ENCODE assay signal across 15 cellular contexts in the genomic region with DNA sequence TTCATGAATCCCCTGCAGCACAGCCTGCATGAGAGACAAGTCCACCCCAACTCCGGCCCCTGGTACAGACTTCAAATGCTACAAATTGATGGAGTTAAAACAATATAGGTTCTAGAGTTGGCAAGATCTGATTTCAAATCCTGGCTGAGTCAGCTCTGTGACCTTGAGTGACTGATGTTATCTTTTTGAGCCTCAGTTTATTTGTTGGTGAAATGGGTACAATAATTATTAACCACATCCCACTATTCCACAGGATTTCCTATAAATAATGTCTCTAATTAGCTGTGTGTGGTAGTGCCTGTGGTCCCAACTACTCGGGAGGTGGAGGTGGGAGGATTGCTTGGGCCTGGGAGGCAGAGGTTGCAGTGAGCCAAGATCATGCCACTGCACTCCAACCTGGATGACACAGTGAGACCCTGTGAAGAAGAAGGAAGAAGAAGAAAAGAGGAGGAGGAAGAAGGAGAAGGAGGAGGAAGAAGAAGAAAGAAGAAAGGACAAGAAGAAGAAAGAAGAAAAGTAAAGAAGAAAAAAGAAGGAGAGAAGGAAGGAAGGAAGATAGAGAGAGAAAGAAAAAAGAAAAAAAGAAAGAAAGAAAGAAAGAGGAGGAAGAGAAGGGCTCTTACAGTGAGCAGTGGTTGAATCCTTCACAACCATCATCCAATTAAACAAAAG.
"Had no signal": no experiment of that assay in that cellular context is flagged by ENCODE, and none has a peak within 500 bp of the region (broad histone marks: within the 10 kb centered on the region; RNA-seq: fewer than 3 reads in every experiment).

No MANE protein-coding gene starts in this region.

- H3K4me3 Mint-ChIP-seq: activated naive CD4-positive, alpha-beta T cell treated with anti-CD3 and anti-CD28 coated beads, Interleukin-2, amount 10 ng/mL, durations not matched to agents 7 days and 5 days; activated T-helper 1 cell treated with anti-CD3 and anti-CD28 coated beads, Interleukin-12 subunit alpha, Interleukin-12 subunit beta, Interleukin-2, Interleukin-4 antibody, amounts not matched to agents 30 ng/mL and 10 ng/mL and 1 ng/mL, durations not matched to agents 14 hours and 24 hours and 36 hours; naive thymus-derived CD4-positive, alpha-beta T cell had no signal

- H3K27ac Mint-ChIP-seq: activated naive CD4-positive, alpha-beta T cell treated with anti-CD3 and anti-CD28 coated beads, Interleukin-2, amount 10 ng/mL, durations not matched to agents 7 days and 5 days; activated T-helper 1 cell treated with anti-CD3 and anti-CD28 coated beads, Interleukin-12 subunit alpha, Interleukin-12 subunit beta, Interleukin-2, Interleukin-4 antibody, amounts not matched to agents 30 ng/mL and 10 ng/mL and 1 ng/mL, durations not matched to agents 14 hours and 24 hours and 36 hours; naive thymus-derived CD4-positive, alpha-beta T cell had no signal

- H3K4me1 ChIP-seq: gastroesophageal sphincter had no signal

- H3K36me3 Mint-ChIP-seq: activated naive CD4-positive, alpha-beta T cell treated with anti-CD3 and anti-CD28 coated beads, Interleukin-2, amount 10 ng/mL, durations not matched to agents 7 days and 5 days; naive thymus-derived CD4-positive, alpha-beta T cell had no signal

- H3K27me3 Mint-ChIP-seq: naive thymus-derived CD4-positive, alpha-beta T cell had no signal

- H3K27ac ChIP-seq: gastroesophageal sphincter, lower lobe of right lung had no signal

- H3K9me3 ChIP-seq: gastroesophageal sphincter, lower lobe of right lung, neutrophil had no signal

- H3K27me3 ChIP-seq: gastroesophageal sphincter, neutrophil had no signal

- H3K9me3 Mint-ChIP-seq: activated naive CD4-positive, alpha-beta T cell treated with anti-CD3 and anti-CD28 coated beads, Interleukin-2, amount 10 ng/mL, durations not matched to agents 7 days and 5 days; activated T-helper 1 cell treated with anti-CD3 and anti-CD28 coated beads, Interleukin-12 subunit alpha, Interleukin-12 subunit beta, Interleukin-2, Interleukin-4 antibody, amounts not matched to agents 30 ng/mL and 10 ng/mL and 1 ng/mL, durations not matched to agents 14 hours and 24 hours and 36 hours; naive thymus-derived CD4-positive, alpha-beta T cell had no signal

- H3K4me3 ChIP-seq: gastroesophageal sphincter, lower lobe of right lung had no signal

- DNase-seq: activated CD4-positive, alpha-beta T cell treated with anti-CD3 and anti-CD28 coated beads for 1 hour; activated CD4-positive, alpha-beta T cell treated with anti-CD3 and anti-CD28 coated beads, Interleukin-2, amount 50 U/mL, for 48 hours; activated CD8-positive, alpha-beta memory T cell treated with anti-CD3 and anti-CD28 coated beads, Interleukin-2, amount 50 U/mL, for 48 hours; activated naive CD4-positive, alpha-beta T cell treated with anti-CD3 and anti-CD28 coated beads, Interleukin-2, amount 10 ng/mL, durations not matched to agents 7 days and 5 days; cortex of kidney; effector CD8-positive, alpha-beta T cell; hypothalamus; lower lobe of right lung; posterior cingulate gyrus; right cardiac atrium; stimulated activated CD4-positive, alpha-beta T cell treated with anti-CD3 and anti-CD28 coated beads, Interleukin-1b, Interleukin-23, amount 100 ng/mL, for 48 hours had no signal

- H3K36me3 ChIP-seq: lower lobe of right lung, neutrophil had no signal

- H3K4me1 Mint-ChIP-seq: activated naive CD4-positive, alpha-beta T cell treated with anti-CD3 and anti-CD28 coated beads, Interleukin-2, amount 10 ng/mL, durations not matched to agents 7 days and 5 days had no signal
